In genomic region chr2:240129311-240129710, GRCh38 we compare ENCODE assay signal across 19 cellular contexts. TPM values are rescaled to one million over a fixed set of nuclear protein-coding genes. Genes with fewer than 3 reads are reported as not detected.
"Had no signal": no experiment of that assay in that cellular context is flagged by ENCODE, and none has a peak within 500 bp of the region (broad histone marks: within the 10 kb centered on the region; RNA-seq: fewer than 3 reads in every experiment).

No MANE protein-coding gene starts in this region.

- H3K27me3 ChIP-seq: brain microvascular endothelial cell, esophagus muscularis mucosa, ovary, sigmoid colon, tibial nerve, vagina had no signal

- H3K9me3 ChIP-seq: esophagus muscularis mucosa, ovary, sigmoid colon, vagina had no signal

- DNase-seq: activated CD4-positive, alpha-beta T cell treated with anti-CD3 and anti-CD28 coated beads, Interleukin-2, amount 50 U/mL, for 1 hour; activated naive CD4-positive, alpha-beta T cell treated with anti-CD3 and anti-CD28 coated beads, Interleukin-2, amount 10 ng/mL, durations not matched to agents 7 days and 5 days; activated naive CD8-positive, alpha-beta T cell treated with anti-CD3 and anti-CD28 coated beads, Interleukin-2, amount 50 U/mL, for 24 hours; anterior cingulate cortex; brain microvascular endothelial cell; effector CD4-positive, alpha-beta T cell; mesendoderm; naive thymus-derived CD8-positive, alpha-beta T cell; sigmoid colon; stimulated activated naive CD4-positive, alpha-beta T cell treated with Interleukin-2 at 50 U/mL for 16 hours; T1000 had no signal

- H3K27ac ChIP-seq: brain microvascular endothelial cell, esophagus muscularis mucosa, ovary, sigmoid colon, tibial nerve, vagina had no signal

- H3K36me3 ChIP-seq: ovary had no signal

- H3K4me3 ChIP-seq: esophagus muscularis mucosa, ovary, sigmoid colon, tibial nerve, vagina had no signal

RNA-seq across cellular contexts. Expression of gene OTOS, which starts 11.1 kb away (rescaled TPM):
- total RNA-seq: activated T-helper 2 cell treated with anti-CD3 and anti-CD28 coated beads, Interferon-gamma antibody, Interleukin-2, Interleukin-4, amounts not matched to agents 10 μg/mL and 5 μg/mL and 100 μg/mL, durations not matched to agents 14 hours and 24 hours and 36 hours; esophagus muscularis mucosa; lower leg skin; naive thymus-derived CD8-positive, alpha-beta T cell; ovary; sigmoid colon; subcutaneous adipose tissue; T-helper 1 cell treated with Interleukin-12 subunit alpha and Interleukin-12 subunit beta and Interleukin-4 antibody, amounts not matched to agents 30 ng/mL and 1 ng/mL, for 36 hours; tibial nerve; vagina had no signal
- polyA plus RNA-seq: naive thymus-derived CD8-positive, alpha-beta T cell; ovary; sigmoid colon had no signal
